In genomic region chr9:131258698-131259431, GRCh38 we compare ENCODE assay signal across 19 cellular contexts. TPM values are rescaled to one million over a fixed set of nuclear protein-coding genes. Genes with fewer than 3 reads are reported as not detected.
A peak's percentile ranks its signal among the peaks of the same experiment; 100 is the strongest.
DNase-seq lines count a peak whose midpoint lies in the region; ATAC-seq, FAIRE-seq and TF ChIP-seq lines count a peak whose summit lies in the region.
"Had no signal": no experiment of that assay in that cellular context is flagged by ENCODE, and none has a peak within 500 bp of the region (broad histone marks: within the 10 kb centered on the region; RNA-seq: fewer than 3 reads in every experiment).

No MANE protein-coding gene starts in this region.

- no peaks in the 10 kb centered on the region for H3K9me3 Mint-ChIP-seq in activated naive CD8-positive, alpha-beta T cell treated with anti-CD3 and anti-CD28 coated beads, Interleukin-2, amount 10 ng/mL, durations not matched to agents 7 days and 5 days
- no peaks in the 10 kb centered on the region for H3K9me3 Mint-ChIP-seq in activated naive CD8-positive, alpha-beta T cell treated with anti-CD3 and anti-CD28 coated beads, Interleukin-2, amount 50 U/mL, for 24 hours
- H3K9me3 Mint-ChIP-seq: activated T-helper 17 cell treated with anti-CD3 and anti-CD28 coated beads, Interleukin-2, amount 50 U/mL, for 72 hours; neural progenitor cell had no signal

- WGBS in right cardiac atrium = 66% methylated on average over 25 of the region's 25 CpGs
- WGBS in spleen, 5 donors = 84 to 92% (median 88%) methylated on average over 20 to 25 of the region's 25 CpGs
- 76 to 79% methylated on average over 25 of the region's 25 CpGs for WGBS in pancreas, 2 donors

- H3K27ac ChIP-seq in right cardiac atrium (ENCODE audit: low read length) = peak overlapping the region; percentile 3
- H3K27ac ChIP-seq in spleen = peak overlapping the region in 5 of 8 donors; percentile 87 to 95 (median 91)
- no peak overlapping the region for H3K27ac ChIP-seq in pancreas
- H3K27ac ChIP-seq: ascending aorta, neural progenitor cell, right lobe of liver, VCaP had no signal

- no peak for DNase-seq in activated naive CD8-positive, alpha-beta T cell treated with anti-CD3 and anti-CD28 coated beads, Interleukin-2, amount 10 ng/mL, durations not matched to agents 7 days and 5 days
- no peak for DNase-seq in activated naive CD8-positive, alpha-beta T cell treated with anti-CD3 and anti-CD28 coated beads, Interleukin-2, amount 50 U/mL, for 24 hours
- DNase-seq in NB4 (ENCODE audit: low read depth) = peak; percentile 3
- peak in 2 of 3 donors; percentile 39 to 71 for DNase-seq in right cardiac atrium
- peak; percentile 79 for DNase-seq in spleen
- DNase-seq in pancreas = no peak
- DNase-seq in NCI-H446 (lab: John Stamatoyannopoulos, UW) = no peak
- no peak for DNase-seq in stimulated activated naive CD4-positive, alpha-beta T cell (lab: John Stamatoyannopoulos, UW)
- DNase-seq: hypothalamus, kidney glomerular epithelial cell, NCI-H2029, NCI-H510A, T-helper 1 cell had no signal

- H3K4me3 ChIP-seq in NB4 (ENCODE audit: low read depth, low read length) (no peak overlapping the region), right cardiac atrium (ENCODE audit: low read length) (no peak overlapping the region), spleen (no peak overlapping the region), pancreas (no peak overlapping the region)
- H3K4me3 ChIP-seq: ascending aorta, neural progenitor cell, right lobe of liver had no signal

- ATAC-seq in activated naive CD8-positive, alpha-beta T cell treated with anti-CD3 and anti-CD28 coated beads, Interleukin-2, amount 10 ng/mL, durations not matched to agents 7 days and 5 days (ENCODE audit: low read depth) = no peak
- ATAC-seq in activated naive CD8-positive, alpha-beta T cell treated with anti-CD3 and anti-CD28 coated beads, Interleukin-2, amount 50 U/mL, for 24 hours = no peak
- no peak for ATAC-seq in right cardiac atrium
- no peak for ATAC-seq in pancreas
- ATAC-seq: activated T-helper 17 cell treated with anti-CD3 and anti-CD28 coated beads, Interleukin-2, amount 50 U/mL, for 72 hours; HCT116; right lobe of liver had no signal

- no peaks in the 10 kb centered on the region for H3K27me3 Mint-ChIP-seq in activated naive CD8-positive, alpha-beta T cell treated with anti-CD3 and anti-CD28 coated beads, Interleukin-2, amount 10 ng/mL, durations not matched to agents 7 days and 5 days
- H3K27me3 Mint-ChIP-seq in activated naive CD8-positive, alpha-beta T cell treated with anti-CD3 and anti-CD28 coated beads, Interleukin-2, amount 50 U/mL, for 24 hours = no peaks in the 10 kb centered on the region
- H3K27me3 Mint-ChIP-seq: activated T-helper 17 cell treated with anti-CD3 and anti-CD28 coated beads, Interleukin-2, amount 50 U/mL, for 72 hours had no signal

- TF ChIP-seq CTCF in NB4 (IDR thresholded peaks at IDR 0.05; ENCODE audit: low read depth, low read length) (no peak), spleen (IDR thresholded peaks at IDR 0.05 in 8 of 11, conservative IDR thresholded peaks at IDR 0.05 in 3 of 11) (no peak), pancreas (IDR thresholded peaks at IDR 0.05) (no peak)

- peaks cover 47% of the 10 kb centered on the region for H3K4me1 Mint-ChIP-seq in activated naive CD8-positive, alpha-beta T cell treated with anti-CD3 and anti-CD28 coated beads, Interleukin-2, amount 10 ng/mL, durations not matched to agents 7 days and 5 days
- peaks cover 65% of the 10 kb centered on the region for H3K4me1 Mint-ChIP-seq in activated naive CD8-positive, alpha-beta T cell treated with anti-CD3 and anti-CD28 coated beads, Interleukin-2, amount 50 U/mL, for 24 hours

- no peak for TF ChIP-seq POLR2A in NB4 (IDR thresholded peaks at IDR 0.05; ENCODE audit: extremely low read depth, insufficient read length)
- TF ChIP-seq POLR2A in spleen (IDR thresholded peaks at IDR 0.05) = no peak

- H3K4me1 ChIP-seq in right cardiac atrium (ENCODE audit: control insufficient read depth, insufficient read depth, low read length) = peaks cover 13% of the 10 kb centered on the region
- peaks cover 30 to 100% (median 69%) of the 10 kb centered on the region in 6 donors for H3K4me1 ChIP-seq in spleen
- H3K4me1 ChIP-seq in pancreas = peaks cover 0 to 2% (median 0%) of the 10 kb centered on the region in 3 donors
- H3K4me1 ChIP-seq: ascending aorta had no signal

- H3K27me3 ChIP-seq in right cardiac atrium (ENCODE audit: control insufficient read depth, insufficient read depth) (no peaks in the 10 kb centered on the region), spleen (replicated peaks in 1 of 7) (no peaks in the 10 kb centered on the region), pancreas (no peaks in the 10 kb centered on the region)
- H3K27me3 ChIP-seq: ascending aorta, neural progenitor cell, right lobe of liver had no signal

- peaks cover 0 to 61% (median 34%) of the 10 kb centered on the region in 6 donors for H3K36me3 ChIP-seq in spleen
- H3K36me3 ChIP-seq in pancreas = no peaks in the 10 kb centered on the region
- H3K36me3 ChIP-seq: neural progenitor cell had no signal

- H3K9me3 ChIP-seq in right cardiac atrium (ENCODE audit: control insufficient read depth, low read length) (no peaks in the 10 kb centered on the region), spleen (no peaks in the 10 kb centered on the region), pancreas (no peaks in the 10 kb centered on the region)
- H3K9me3 ChIP-seq: ascending aorta, right lobe of liver had no signal

- intact Hi-C loops in right cardiac atrium (cut with DNase I) (loop anchor here in 1 of 4 donors (10.0 kb wide), 1 partner anchor 66 kb away; no protein-coding TSS in a partner anchor), spleen (cut with DNase I; ENCODE audit: low total_unique reads) (no loop called here), pancreas (cut with DNase I) (no loop called here)

- POLR2A ChIA-PET in activated naive CD8-positive, alpha-beta T cell treated with anti-CD3 and anti-CD28 coated beads, Interleukin-2, amount 10 ng/mL, durations not matched to agents 7 days and 5 days (lab: Charles Lee) = interaction anchor here (14.6 kb wide), 1 partner anchor 11 kb away, joined by 594 read pairs; the partner anchor contains the start of gene FAM78A

- no peak for FAIRE-seq in pancreas (lab: Jason Lieb, UNC)

- no peak overlapping the region for H3K4me3 Mint-ChIP-seq in activated naive CD8-positive, alpha-beta T cell treated with anti-CD3 and anti-CD28 coated beads, Interleukin-2, amount 10 ng/mL, durations not matched to agents 7 days and 5 days
- no peak overlapping the region for H3K4me3 Mint-ChIP-seq in activated naive CD8-positive, alpha-beta T cell treated with anti-CD3 and anti-CD28 coated beads, Interleukin-2, amount 50 U/mL, for 24 hours
- H3K4me3 Mint-ChIP-seq: activated T-helper 17 cell treated with anti-CD3 and anti-CD28 coated beads, Interleukin-2, amount 50 U/mL, for 72 hours; neural progenitor cell had no signal

- H3K27ac Mint-ChIP-seq in activated naive CD8-positive, alpha-beta T cell treated with anti-CD3 and anti-CD28 coated beads, Interleukin-2, amount 10 ng/mL, durations not matched to agents 7 days and 5 days = peak overlapping the region; percentile 99
- H3K27ac Mint-ChIP-seq in activated naive CD8-positive, alpha-beta T cell treated with anti-CD3 and anti-CD28 coated beads, Interleukin-2, amount 50 U/mL, for 24 hours = no peak overlapping the region

- H3K36me3 Mint-ChIP-seq in activated naive CD8-positive, alpha-beta T cell treated with anti-CD3 and anti-CD28 coated beads, Interleukin-2, amount 10 ng/mL, durations not matched to agents 7 days and 5 days = peaks cover 31% of the 10 kb centered on the region
- H3K36me3 Mint-ChIP-seq in activated naive CD8-positive, alpha-beta T cell treated with anti-CD3 and anti-CD28 coated beads, Interleukin-2, amount 50 U/mL, for 24 hours (ENCODE audit: low read depth) = peaks cover 29% of the 10 kb centered on the region
- H3K36me3 Mint-ChIP-seq: neural progenitor cell had no signal

RNA-seq across cellular contexts. Expression of gene FAM78A, which starts 17.4 kb away (rescaled TPM):
- total RNA-seq in activated naive CD8-positive, alpha-beta T cell treated with anti-CD3 and anti-CD28 coated beads, Interleukin-2, amount 10 ng/mL, durations not matched to agents 7 days and 5 days = 100 to 1,000 TPM; 102 to 104 TPM
- 10 to 100 TPM; 37.9 to 63.8 (median 53.9) TPM for total RNA-seq in right cardiac atrium
- polyA plus RNA-seq in right cardiac atrium = 50.7 TPM
- 10 to 100 TPM; 23.3 to 40.3 (median 32.3) TPM for total RNA-seq in spleen
- polyA plus RNA-seq in spleen = 10 to 100 TPM; 17.0 to 26.1 (median 17.4) TPM
- 1 to 10 TPM in 3 of 6 donors, under 1 TPM in 3; 0.37 to 3.9 (median 0.93) TPM for total RNA-seq in pancreas
- polyA plus RNA-seq in pancreas = under 1 TPM; 0.45 to 0.76 TPM

RNA-seq across cellular contexts. Expression of gene PLPP7, which starts 30.7 kb away (rescaled TPM):
- total RNA-seq in activated naive CD8-positive, alpha-beta T cell treated with anti-CD3 and anti-CD28 coated beads, Interleukin-2, amount 10 ng/mL, durations not matched to agents 7 days and 5 days = under 1 TPM; 0.42 to 0.65 TPM
- total RNA-seq in right cardiac atrium = 100 to 1,000 TPM in 3 of 4 donors, 10 to 100 TPM in 1; 96.3 to 126 (median 106) TPM
- polyA plus RNA-seq in right cardiac atrium = 160 TPM
- total RNA-seq in spleen = 1 to 10 TPM; 2.3 to 3.8 (median 3.1) TPM
- polyA plus RNA-seq in spleen = 1 to 10 TPM; 1.1 to 2.1 (median 1.3) TPM
- 1 to 10 TPM in 4 of 6 donors, under 1 TPM in 2; 0.38 to 2.0 (median 1.3) TPM for total RNA-seq in pancreas
- 1 to 10 TPM in 1 of 2 donors, under 1 TPM in 1; 0.94 to 2.5 TPM for polyA plus RNA-seq in pancreas
- total RNA-seq: activated T-helper 17 cell treated with anti-CD3 and anti-CD28 coated beads, Interleukin-2, amount 50 U/mL, for 72 hours had no signal

Comparison
In these comparisons a context has a peak if more than half of its experiments do, and no peak if none do; other contexts are left out.
1. DNase-seq: peak in NB4 (single experiment), right cardiac atrium (2 of 3) and spleen (single experiment); none in activated naive CD8-positive, alpha-beta T cell treated with anti-CD3 and anti-CD28 coated beads, Interleukin-2, amount 10 ng/mL, durations not matched to agents 7 days and 5 days (single experiment), activated naive CD8-positive, alpha-beta T cell treated with anti-CD3 and anti-CD28 coated beads, Interleukin-2, amount 50 U/mL, for 24 hours (single experiment), pancreas (0 of 6), NCI-H446 (0 of 2) and stimulated activated naive CD4-positive, alpha-beta T cell (0 of 6).
2. H3K27ac ChIP-seq: peak in right cardiac atrium (single experiment) and spleen (5 of 8); none in pancreas (0 of 4).
3. RNA of gene FAM78A, which starts 17.4 kb away (total RNA-seq): 102 to 104 TPM in activated naive CD8-positive, alpha-beta T cell treated with anti-CD3 and anti-CD28 coated beads, Interleukin-2, amount 10 ng/mL, durations not matched to agents 7 days and 5 days, 37.9 to 63.8 TPM in right cardiac atrium and 23.3 to 40.3 TPM in spleen; 0.37 to 3.9 TPM in pancreas; every median in the first group is over 4 times any median in the second.
4. RNA of gene PLPP7, which starts 30.7 kb away (total RNA-seq): 96.3 to 126 TPM in right cardiac atrium; 2.3 to 3.8 TPM in spleen, 0.38 to 2.0 TPM in pancreas and 0.42 to 0.65 TPM in activated naive CD8-positive, alpha-beta T cell treated with anti-CD3 and anti-CD28 coated beads, Interleukin-2, amount 10 ng/mL, durations not matched to agents 7 days and 5 days; every median in the first group is over 10 times any median in the second.